Comparison of ENCODE assay signal across 9 cellular contexts in the genomic region with DNA sequence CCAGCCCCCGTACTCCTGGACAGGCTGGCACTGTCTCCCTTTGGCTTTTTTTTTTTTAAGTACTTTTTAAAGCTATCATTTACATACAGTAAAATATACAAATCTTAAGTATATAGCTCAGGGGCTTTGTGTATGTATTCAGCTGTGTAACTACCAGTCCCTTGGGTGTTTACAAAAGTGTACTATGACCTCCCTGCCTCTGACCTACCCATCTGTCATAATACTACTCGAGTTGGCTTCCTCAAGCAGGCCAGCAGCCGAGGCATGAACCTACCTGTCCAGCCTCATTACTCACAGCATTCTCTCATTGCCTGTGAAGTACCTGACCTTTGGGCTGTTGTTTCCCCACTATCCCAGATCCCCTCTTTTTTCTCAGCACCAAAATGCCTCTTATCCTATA. TPM values are rescaled to one million over a fixed set of nuclear protein-coding genes. Genes with fewer than 3 reads are reported as not detected.
A peak's percentile ranks its signal among the peaks of the same experiment; 100 is the strongest.
DNase-seq lines count a peak whose midpoint lies in the region; ATAC-seq and TF ChIP-seq lines count a peak whose summit lies in the region.
"Had no signal": no experiment of that assay in that cellular context is flagged by ENCODE, and none has a peak within 500 bp of the region (broad histone marks: within the 10 kb centered on the region; RNA-seq: fewer than 3 reads in every experiment).

No MANE protein-coding gene starts in this region.

- peak; percentile 99 for DNase-seq in NCI-H526 treated with DMSO at 0.1 percent for 48 hours (lab: John Stamatoyannopoulos, UW)
- peak; percentile 83 for DNase-seq in epithelial cell of prostate (ENCODE audit: low read depth, low spot score)
- no peak for DNase-seq in progenitor cell of endocrine pancreas (ENCODE audit: low spot score, unreplicated experiment)
- no peak for DNase-seq in inferior parietal cortex (ENCODE audit: extremely low spot score)
- no peak for DNase-seq in cerebellar cortex (ENCODE audit: low spot score)
- no peak for DNase-seq in stimulated activated CD4-positive, alpha-beta T cell treated with anti-CD3 and anti-CD28 coated beads, Interleukin-15, amount 100 ng/mL, for 24 hours
- DNase-seq in NCI-H1436 (lab: John Stamatoyannopoulos, UW) = no peak
- DNase-seq: DND-41 had no signal

- no peaks in the 10 kb centered on the region for H3K27me3 Mint-ChIP-seq in progenitor cell of endocrine pancreas

- no peak for TF ChIP-seq CTCF in progenitor cell of endocrine pancreas (IDR thresholded peaks at IDR 0.05; ENCODE audit: unreplicated experiment)

- H3K9me3 Mint-ChIP-seq in progenitor cell of endocrine pancreas (ENCODE audit: low read depth) = no peaks in the 10 kb centered on the region

- H3K36me3 Mint-ChIP-seq in progenitor cell of endocrine pancreas (ENCODE audit: insufficient read depth) = peaks cover 16% of the 10 kb centered on the region

- peak overlapping the region; percentile 44 for H3K27ac Mint-ChIP-seq in progenitor cell of endocrine pancreas

- ATAC-seq in GM18861 (IDR thresholded peaks at IDR 0.05; ENCODE audit: unreplicated experiment) = peak; percentile 63

- H3K4me1 Mint-ChIP-seq in progenitor cell of endocrine pancreas (ENCODE audit: low read depth) = peaks cover 43% of the 10 kb centered on the region

- no peak overlapping the region for H3K4me3 Mint-ChIP-seq in progenitor cell of endocrine pancreas (ENCODE audit: low read depth)

- H3K27ac ChIP-seq in epithelial cell of prostate = peak overlapping the region; percentile 86

RNA-seq across cellular contexts. Expression of a gene that starts 33.2 kb away (rescaled TPM):
- total RNA-seq in progenitor cell of endocrine pancreas = 53.1 and 54.4 TPM in 2 replicates

Comparison
In these comparisons a context has a peak if more than half of its experiments do, and no peak if none do; other contexts are left out.
1. DNase-seq: peak in NCI-H526 treated with DMSO at 0.1 percent for 48 hours (single experiment) and epithelial cell of prostate (single experiment); none in progenitor cell of endocrine pancreas (single experiment), inferior parietal cortex (single experiment), cerebellar cortex (single experiment), stimulated activated CD4-positive, alpha-beta T cell treated with anti-CD3 and anti-CD28 coated beads, Interleukin-15, amount 100 ng/mL, for 24 hours (single experiment) and NCI-H1436 (single experiment).